19 cellular contexts compared by ENCODE assay signal in the genomic region with DNA sequence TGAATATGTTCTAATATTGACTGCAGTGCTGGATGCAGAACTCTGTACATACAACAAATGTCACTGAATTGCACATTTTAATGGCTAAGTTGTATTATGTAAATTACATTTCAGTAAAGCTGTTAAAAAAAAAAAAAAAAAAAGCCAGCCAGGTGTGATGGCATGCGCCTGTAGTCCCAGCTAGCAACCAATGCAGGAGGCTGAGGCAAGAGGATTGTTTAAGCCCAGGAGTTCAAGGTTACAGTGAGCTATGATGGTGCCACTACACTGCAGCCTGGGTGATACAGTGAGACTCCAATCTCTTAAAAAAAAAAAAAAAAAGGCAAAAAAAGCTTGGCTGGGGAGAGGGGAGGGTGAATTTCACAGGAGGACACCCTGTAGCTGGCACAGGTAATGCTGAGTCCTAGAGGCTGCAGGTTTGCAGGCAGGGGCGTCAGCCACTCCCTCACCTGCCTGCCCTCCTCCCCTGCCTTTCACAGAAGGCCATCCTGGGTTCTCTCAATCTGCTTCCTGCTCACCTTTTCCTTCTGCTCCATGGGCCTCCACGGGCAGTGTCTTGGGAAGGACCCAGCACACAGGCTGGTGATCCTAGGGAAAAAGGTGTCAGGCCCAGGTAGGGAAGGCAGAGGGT. TPM values are rescaled to one million over a fixed set of nuclear protein-coding genes. Genes with fewer than 3 reads are reported as not detected.
DNase-seq lines count a peak whose midpoint lies in the region; ATAC-seq and TF ChIP-seq lines count a peak whose summit lies in the region.
"Had no signal": no experiment of that assay in that cellular context is flagged by ENCODE, and none has a peak within 500 bp of the region (broad histone marks: within the 10 kb centered on the region; RNA-seq: fewer than 3 reads in every experiment).

No MANE protein-coding gene starts in this region.

- no peak overlapping the region for H3T11ph ChIP-seq in H9 (ENCODE audit: low read length)

- H2BK12ac ChIP-seq in H9 (ENCODE audit: insufficient read length, low read depth, low read length), result no peak overlapping the region

- peaks cover 0 to 10% (median 0%) of the 10 kb centered on the region in 9 donors for H3K36me3 ChIP-seq in heart left ventricle
- H3K36me3 ChIP-seq: SJSA1 had no signal

- H3K18ac ChIP-seq in H9 (ENCODE audit: insufficient read length, low read depth, low read length), result no peak overlapping the region

- H4K8ac ChIP-seq in H9 (replicated peaks; ENCODE audit: insufficient read length, low read depth, low read length), result no peak overlapping the region

- H2AFZ ChIP-seq in H9 (ENCODE audit: low read length), result no peak overlapping the region

- ATAC-seq in heart left ventricle (no peak), left ventricle myocardium superior (no peak), HG02885 (IDR thresholded peaks at IDR 0.05; ENCODE audit: poor library complexity, unreplicated experiment) (no peak)
- no peak for ATAC-seq in stimulated activated memory B cell treated with anti-CD40 and anti-IgM and Interleukin-4, amounts not matched to agents 10 μg/mL and 1 μg/mL and 100 μg/mL, for 72 hours

- WGBS in heart left ventricle, 4 donors, result 80 to 89% (median 84%) methylated on average over 3 of the region's 3 CpGs
- no CpG with 5 or more reads among the region's 3 CpGs for WGBS in H9 (ENCODE audit: extremely low coverage, insufficient read length, low lambda C conversion rate)

- H3K27me3 ChIP-seq in heart left ventricle (no peaks in the 10 kb centered on the region), H9 (ENCODE audit: insufficient read depth, low read length) (no peaks in the 10 kb centered on the region)

- H4K5ac ChIP-seq in H9 (ENCODE audit: insufficient read length, low read depth, low read length), result no peak overlapping the region

- peaks cover 33 to 57% of the 10 kb centered on the region in 2 experiments for H3K4me1 Mint-ChIP-seq in H9
- peaks cover 53% of the 10 kb centered on the region for H3K4me1 Mint-ChIP-seq in brain
- peaks cover 43% of the 10 kb centered on the region for H3K4me1 Mint-ChIP-seq in stimulated activated memory B cell treated with anti-CD40 and anti-IgM and Interleukin-4, amounts not matched to agents 10 μg/mL and 1 μg/mL and 100 μg/mL, for 72 hours

- no peaks in the 10 kb centered on the region for H4K20me1 ChIP-seq in H9 (ENCODE audit: control insufficient read depth, insufficient read depth, insufficient read length)

- H2BK120ac ChIP-seq in H9 (ENCODE audit: low read depth, low read length, poor library complexity, severe bottlenecking), result no peak overlapping the region

- H2AK5ac ChIP-seq in H9 (ENCODE audit: insufficient read length, low read length), result no peak overlapping the region

- no peak overlapping the region; the same call in 1 of the 2 replicates for H3K14ac ChIP-seq in H9 (ENCODE audit: insufficient read depth, low read length)

- H2BK20ac ChIP-seq in H9 (ENCODE audit: low read depth, low read length, poor library complexity, severe bottlenecking), result no peak overlapping the region

- H3K27ac ChIP-seq in heart left ventricle (peak overlapping the region in 10 of 12 donors; percentile 28 to 74 (median 46)), H9 (ENCODE audit: insufficient read length, low read depth, low read length) (no peak overlapping the region)
- H3K27ac ChIP-seq: SJSA1 had no signal

- H3K27me3 Mint-ChIP-seq in H9 (ENCODE audit: low read depth) (peaks cover 2% of the 10 kb centered on the region), brain (no peaks in the 10 kb centered on the region)
- no peaks in the 10 kb centered on the region for H3K27me3 Mint-ChIP-seq in stimulated activated memory B cell treated with anti-CD40 and anti-IgM and Interleukin-4, amounts not matched to agents 10 μg/mL and 1 μg/mL and 100 μg/mL, for 72 hours
- H3K27me3 Mint-ChIP-seq: CD4-positive, CD25-positive, alpha-beta regulatory T cell had no signal

- H3K36me3 Mint-ChIP-seq in H9 (ENCODE audit: insufficient read depth in 1 of 3, low read depth in 3 of 3), result no peaks in the 10 kb centered on the region; a peak in 2 of 7 replicates
- no peaks in the 10 kb centered on the region for H3K36me3 Mint-ChIP-seq in brain
- H3K36me3 Mint-ChIP-seq in stimulated activated memory B cell treated with anti-CD40 and anti-IgM and Interleukin-4, amounts not matched to agents 10 μg/mL and 1 μg/mL and 100 μg/mL, for 72 hours, result peaks cover 20% of the 10 kb centered on the region
- H3K36me3 Mint-ChIP-seq: CD4-positive, CD25-positive, alpha-beta regulatory T cell had no signal

- no peaks in the 10 kb centered on the region for H3K9me3 ChIP-seq in heart left ventricle
- no peaks in the 10 kb centered on the region for H3K9me3 ChIP-seq in H9 (ENCODE audit: control insufficient read depth, low read depth, low read length)
- H3K9me3 ChIP-seq: SJSA1 had no signal

- no peak for TF ChIP-seq CTCF in heart left ventricle (IDR thresholded peaks at IDR 0.05)
- TF ChIP-seq CTCF in H9 (conservative IDR thresholded peaks at IDR 0.05), result no peak
- TF ChIP-seq CTCF in brain (conservative IDR thresholded peaks at IDR 0.05), result no peak

- H3K27ac Mint-ChIP-seq in H9 (peak overlapping the region; percentile 29 to 76 (median 74); a peak in 3 of 7 replicates), brain (peak overlapping the region in 3 of 5 experiments; percentile 57 to 82 (median 66))
- peak overlapping the region; percentile 22 for H3K27ac Mint-ChIP-seq in stimulated activated memory B cell treated with anti-CD40 and anti-IgM and Interleukin-4, amounts not matched to agents 10 μg/mL and 1 μg/mL and 100 μg/mL, for 72 hours

- H3K79me1 ChIP-seq in H9 (ENCODE audit: insufficient read depth, low read depth, low read length, poor library complexity, severe bottlenecking), result no peaks in the 10 kb centered on the region

- intact Hi-C loops in heart left ventricle (cut with DNase I), result no loop called here
- intact Hi-C loops in left ventricle myocardium superior (cut with micrococcal nuclease), result no loop called here

- H3K79me2 ChIP-seq in H9 (ENCODE audit: insufficient read depth, low read length), result no peaks in the 10 kb centered on the region

- no peak overlapping the region for H2BK15ac ChIP-seq in H9 (ENCODE audit: low read depth, low read length)

- H3K9me3 Mint-ChIP-seq in H9 (no peaks in the 10 kb centered on the region), brain (peaks cover 0 to 5% (median 0%) of the 10 kb centered on the region in 5 experiments)
- no peaks in the 10 kb centered on the region for H3K9me3 Mint-ChIP-seq in stimulated activated memory B cell treated with anti-CD40 and anti-IgM and Interleukin-4, amounts not matched to agents 10 μg/mL and 1 μg/mL and 100 μg/mL, for 72 hours
- H3K9me3 Mint-ChIP-seq: CD4-positive, CD25-positive, alpha-beta regulatory T cell had no signal

- no peak overlapping the region for H3K56ac ChIP-seq in H9 (ENCODE audit: insufficient read length, low read depth, low read length)

- H3K4me3 ChIP-seq in heart left ventricle, result no peak overlapping the region
- H3K4me3 ChIP-seq: SJSA1 had no signal

- H3K4me1 ChIP-seq in heart left ventricle (peaks cover 0 to 40% (median 20%) of the 10 kb centered on the region in 12 donors), H9 (ENCODE audit: insufficient read depth, low read length) (no peaks in the 10 kb centered on the region; the same call in 1 of the 2 replicates)
- H3K4me1 ChIP-seq: SJSA1 had no signal

- H3K4me3 Mint-ChIP-seq in H9, result no peak overlapping the region
- no peak overlapping the region for H3K4me3 Mint-ChIP-seq in brain
- H3K4me3 Mint-ChIP-seq in stimulated activated memory B cell treated with anti-CD40 and anti-IgM and Interleukin-4, amounts not matched to agents 10 μg/mL and 1 μg/mL and 100 μg/mL, for 72 hours, result no peak overlapping the region
- H3K4me3 Mint-ChIP-seq: CD4-positive, CD25-positive, alpha-beta regulatory T cell had no signal

- DNase-seq in heart left ventricle (no peak), left ventricle myocardium superior (no peak), H9 (no peak), SK-N-DZ (ENCODE audit: low spot score) (no peak), NCI-H187 treated with DMSO at 0.1 percent for 48 hours (lab: John Stamatoyannopoulos, UW) (no peak)
- DNase-seq: CD4-positive, CD25-positive, alpha-beta regulatory T cell; DMS79 treated with DMSO at 0.1 percent for 48 hours; GOT3; Kasumi-1; NCI-H1417 treated with DMSO at 0.1 percent for 48 hours; NCI-H2081; NCI-H524 treated with DMSO at 0.1 percent for 48 hours; NK-92 treated with Interleukin-12 subunit alpha and Interleukin-12 subunit beta, amount 100 ng/mL, for 24 hours; OCI-M1; RPMI8226 had no signal

- no peak overlapping the region for H3K4ac ChIP-seq in H9 (ENCODE audit: low read depth, low read length)

- no peaks in the 10 kb centered on the region for H3K23me2 ChIP-seq in H9 (ENCODE audit: insufficient read length, low read depth, low read length, poor library complexity, severe bottlenecking)

- TF ChIP-seq POLR2A in heart left ventricle (IDR thresholded peaks at IDR 0.05), result no peak

- H3K23ac ChIP-seq in H9 (ENCODE audit: insufficient read length, low read depth, low read length), result no peak overlapping the region

- no peak overlapping the region for H3K9ac ChIP-seq in H9 (ENCODE audit: extremely low read depth, insufficient read length, low read length)

- no peak overlapping the region for H3K4me2 ChIP-seq in H9 (ENCODE audit: insufficient read depth, insufficient read length, low read length)

- no peak overlapping the region for H2BK5ac ChIP-seq in H9 (ENCODE audit: insufficient read length, low read length)

- H4K91ac ChIP-seq in H9 (ENCODE audit: insufficient read length, low read depth, low read length), result no peak overlapping the region

RNA-seq across cellular contexts. Expression of a gene that starts 40.7 kb away (rescaled TPM):
- total RNA-seq in heart left ventricle (10 to 100 TPM; 25.2 to 94.1 (median 72.2) TPM), left ventricle myocardium superior (115 TPM), H9 (2021) (5.4 and 5.8 TPM in 2 replicates)
- polyA plus RNA-seq in heart left ventricle (10 to 100 TPM; 40.5 to 88.8 TPM), brain (ENCODE audit: insufficient read depth, low read depth, low replicate concordance) (13.0 TPM)
- 177 and 188 TPM in 2 replicates for polyA plus RNA-seq in SK-N-DZ (2014; cell fraction: cytosol; rRNA removed)
- polyA plus RNA-seq in SK-N-DZ (2014; cell fraction: nucleus; rRNA removed), result 139 and 144 TPM in 2 replicates
- total RNA-seq: SJSA1 had no signal

Comparison
In these comparisons a context has a peak if more than half of its experiments do, and no peak if none do; other contexts are left out.
1. H3K27ac Mint-ChIP-seq: peak in every context shown above with its lines; median percentile 74 in H9; 66 in brain; 22 in stimulated activated memory B cell treated with anti-CD40 and anti-IgM and Interleukin-4, amounts not matched to agents 10 μg/mL and 1 μg/mL and 100 μg/mL, for 72 hours.